Comparison of ENCODE assay signal across 24 cellular contexts in the genomic region with DNA sequence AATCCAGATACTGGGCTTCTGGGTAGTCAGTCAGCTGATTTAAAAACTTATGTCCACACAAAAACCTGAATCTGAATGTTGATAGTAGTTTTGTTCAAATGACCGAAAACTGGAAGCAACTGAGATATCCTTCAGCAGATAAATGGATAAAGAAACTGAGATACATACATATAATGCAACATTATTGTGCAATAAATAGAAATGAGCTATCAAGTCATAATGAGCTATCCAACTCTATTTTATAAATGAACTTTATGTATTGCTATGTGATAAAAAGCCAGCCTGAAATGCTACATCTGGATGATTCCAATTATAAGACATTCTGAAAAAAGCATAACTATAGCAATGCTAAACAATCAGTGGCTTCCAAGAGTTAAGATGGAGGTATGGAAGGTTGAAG.
DNase-seq lines count a peak whose midpoint lies in the region; ATAC-seq, FAIRE-seq and TF ChIP-seq lines count a peak whose summit lies in the region.
"Had no signal": no experiment of that assay in that cellular context is flagged by ENCODE, and none has a peak within 500 bp of the region (broad histone marks: within the 10 kb centered on the region; RNA-seq: fewer than 3 reads in every experiment).

No MANE protein-coding gene starts in this region.

- DNase-seq in HepG2 (ENCODE audit: low spot score), result no peak
- no peak for DNase-seq in right lobe of liver
- DNase-seq in K562 (ENCODE audit: extremely low read depth in 1 of 4, low spot score in 3 of 4), result no peak
- DNase-seq in central memory CD4-positive, alpha-beta T cell, result no peak
- no peak for DNase-seq in AML-193 (lab: John Stamatoyannopoulos, UW)
- DNase-seq: BE2C; C1 segment of cervical spinal cord; CD4-positive, alpha-beta memory T cell; CD4-positive, CD25-positive, alpha-beta regulatory T cell; CD8-positive, alpha-beta memory T cell; COR-L47; DMS 273 treated with DMSO at 0.1 percent for 48 hours; DMS153; DMS53; DMS79; DND-41; EL; GDM1 had no signal

- no peaks in the 10 kb centered on the region for H3K27me3 ChIP-seq in HepG2 (ENCODE audit: control insufficient read depth in 1 of 2, insufficient read depth in 2 of 2, low read length in 2 of 2)
- H3K27me3 ChIP-seq in right lobe of liver, result no peaks in the 10 kb centered on the region
- H3K27me3 ChIP-seq in K562 (ENCODE audit: control insufficient read depth in 2 of 2, insufficient read depth in 2 of 2, low read length in 2 of 2), result no peaks in the 10 kb centered on the region
- H3K27me3 ChIP-seq: BE2C, BLaER1 had no signal

- TF ChIP-seq EP300 in HepG2 (IDR thresholded peaks at IDR 0.05; ENCODE audit: low read depth in 2 of 2, low read length in 2 of 2) (no peak), HepG2 (CRISPR knock-in tag; IDR thresholded peaks at IDR 0.05; ENCODE audit: borderline replicate concordance) (no peak), K562 (IDR thresholded peaks at IDR 0.05; ENCODE audit: low read length) (no peak)

- H3K4me2 ChIP-seq in HepG2 (ENCODE audit: low read depth, low read length) (no peak overlapping the region), K562 (ENCODE audit: insufficient read depth, low read length) (no peak overlapping the region)
- H3K4me2 ChIP-seq: A549, BLaER1 had no signal

- POLR2A ChIA-PET in HepG2 (lab: Yijun Ruan, JAX), result no interaction called here
- POLR2A ChIA-PET in K562 (lab: Yijun Ruan, JAX), result no interaction called here

- intact Hi-C loops in HepG2 (cut with micrococcal nuclease; ENCODE audit: unreplicated experiment) (no loop called here), right lobe of liver (cut with DNase I) (no loop called here), K562 (cut with micrococcal nuclease) (no loop called here)

- CTCF ChIA-PET in HepG2 (lab: Yijun Ruan, JAX; ENCODE audit: low intra/inter-chr PET ratio, low total read pairs) (no interaction called here), K562 (lab: Yijun Ruan, JAX; ENCODE audit: low intra/inter-chr PET ratio) (no interaction called here)

- in situ Hi-C loops in HepG2 (cut with HindIII; ENCODE audit: extremely low pct_ligation_motif_present, low pct_unique_long_range_greater_than_20kb), result no loop called here
- in situ Hi-C loops in K562 (cut with MboI), result no loop called here

- FAIRE-seq in HepG2 (lab: Jason Lieb, UNC) (no peak), K562 (lab: Jason Lieb, UNC) (no peak)
- FAIRE-seq: A549, GM12878, GM12892, GM18507 had no signal

- no TSS peak for BruUV-seq in HepG2 (replicated peaks; lab: Mats Ljungman, UMichigan)
- BruUV-seq in K562 (replicated peaks; lab: Mats Ljungman, UMichigan), result no TSS peak

- H3K9ac ChIP-seq in HepG2 (ENCODE audit: insufficient read depth, low read depth, low read length) (no peak overlapping the region), K562 (ENCODE audit: insufficient read depth in 1 of 2, low read depth in 2 of 2, low read length in 2 of 2) (no peak overlapping the region)
- H3K9ac ChIP-seq: BLaER1 had no signal

- H3K9me3 ChIP-seq in HepG2 (ENCODE audit: low read length) (no peaks in the 10 kb centered on the region), right lobe of liver (no peaks in the 10 kb centered on the region), K562 (replicated peaks; ENCODE audit: control insufficient read depth, insufficient read depth, low read depth, low read length) (no peaks in the 10 kb centered on the region)
- H3K9me3 ChIP-seq: A549, BE2C had no signal

- TF ChIP-seq POLR2A in HepG2 (IDR thresholded peaks at IDR 0.05; ENCODE audit: insufficient read depth in 1 of 2, low read depth in 2 of 2, low read length in 2 of 2), result no peak
- TF ChIP-seq POLR2A in right lobe of liver (IDR thresholded peaks at IDR 0.05), result no peak
- no peak for TF ChIP-seq POLR2A in K562 (conservative IDR thresholded peaks at IDR 0.05)

- H2AFZ ChIP-seq in HepG2 (ENCODE audit: low read length), result no peak overlapping the region
- H2AFZ ChIP-seq in K562 (ENCODE audit: low read depth, low read length), result no peak overlapping the region

- ATAC-seq in HepG2, result no peak
- no peak for ATAC-seq in right lobe of liver
- no peak for ATAC-seq in K562
- ATAC-seq: A549, GM12878 had no signal

- H3K4me3 ChIP-seq in HepG2 (replicated peaks in 1 of 3; ENCODE audit: insufficient read depth in 1 of 3, low read depth in 2 of 3, low read length in 3 of 3) (no peak overlapping the region), right lobe of liver (no peak overlapping the region), K562 (no peak overlapping the region)
- H3K4me3 ChIP-seq: A549, BLaER1, GM12878 had no signal

- H3K4me1 ChIP-seq in HepG2 (ENCODE audit: insufficient read depth, low read length), result no peaks in the 10 kb centered on the region
- H3K4me1 ChIP-seq in right lobe of liver, result no peaks in the 10 kb centered on the region
- H3K4me1 ChIP-seq in K562 (replicated peaks in 1 of 2; ENCODE audit: control insufficient read depth in 2 of 2, insufficient read depth in 2 of 2, low read length in 2 of 2), result no peaks in the 10 kb centered on the region
- H3K4me1 ChIP-seq: A549, BE2C, BLaER1 had no signal

- no peaks in the 10 kb centered on the region for H3K9me1 ChIP-seq in K562 (ENCODE audit: control insufficient read depth, insufficient read depth, low read length)

- no peaks in the 10 kb centered on the region for H3K36me3 ChIP-seq in HepG2 (replicated peaks in 1 of 2; ENCODE audit: control insufficient read depth in 1 of 2, insufficient read depth in 2 of 2, low read length in 2 of 2)
- H3K36me3 ChIP-seq in right lobe of liver, result no peaks in the 10 kb centered on the region
- H3K36me3 ChIP-seq in K562 (ENCODE audit: control insufficient read depth, insufficient read depth, low read length), result no peaks in the 10 kb centered on the region
- H3K36me3 ChIP-seq: BE2C, BLaER1 had no signal

- H3K27ac ChIP-seq in HepG2 (ENCODE audit: extremely low read length, insufficient read depth, low read length), result no peak overlapping the region
- H3K27ac ChIP-seq in right lobe of liver, result no peak overlapping the region
- no peak overlapping the region for H3K27ac ChIP-seq in K562 (ENCODE audit: extremely low read depth, low read depth, low read length)
- H3K27ac ChIP-seq: 22Rv1, A549, BLaER1 had no signal

- H3K79me2 ChIP-seq in HepG2 (ENCODE audit: insufficient read depth, low read length) (no peaks in the 10 kb centered on the region), K562 (ENCODE audit: control insufficient read depth, insufficient read depth, low read length) (no peaks in the 10 kb centered on the region)

- no peak for TF ChIP-seq CTCF in HepG2 (CRISPR knock-in tag; IDR thresholded peaks at IDR 0.05)
- no peak for TF ChIP-seq CTCF in right lobe of liver (IDR thresholded peaks at IDR 0.05)
- TF ChIP-seq CTCF in K562 (IDR thresholded peaks at IDR 0.05 in 2 of 3, conservative IDR thresholded peaks at IDR 0.05 in 1 of 3; ENCODE audit: insufficient read depth in 2 of 3, low read depth in 1 of 3, low read length in 3 of 3), result no peak

- 3% methylated on average over 1 of the region's 1 CpG for WGBS in HepG2 (ENCODE audit: low lambda C conversion rate)
- 50% methylated on average over 1 of the region's 1 CpG for WGBS in right lobe of liver (ENCODE audit: insufficient coverage, low coverage, low lambda C conversion rate, missing lambda C conversion rate)
- WGBS in K562 (ENCODE audit: insufficient coverage, low coverage, missing lambda C conversion rate), result 0% methylated on average over 1 of the region's 1 CpG

- TF ChIP-seq RAD21 in HepG2 (CRISPR knock-in tag; IDR thresholded peaks at IDR 0.05), result no peak
- TF ChIP-seq RAD21 in K562 (CRISPR knock-in tag; conservative IDR thresholded peaks at IDR 0.05 in 1 of 2, IDR thresholded peaks at IDR 0.05 in 1 of 2), result no peak

- H4K20me1 ChIP-seq in HepG2 (ENCODE audit: insufficient read depth, low read length) (no peaks in the 10 kb centered on the region), K562 (replicated peaks; ENCODE audit: control insufficient read depth, insufficient read depth, low read length) (no peaks in the 10 kb centered on the region)
- H4K20me1 ChIP-seq: BLaER1 had no signal

TF ChIP-seq in HepG2, 621 proteins besides CTCF, POLR2A, EP300 and RAD21:
- peak; percentile 48; the same call in 1 of the 2 replicates for TF ChIP-seq CEBPB (IDR thresholded peaks at IDR 0.05; ENCODE audit: borderline replicate concordance, low read depth, low read length)
- TF ChIP-seq NRL (CRISPR knock-in tag; IDR thresholded peaks at IDR 0.05; ENCODE audit: borderline replicate concordance), result no peak

TF ChIP-seq in K562, 482 proteins besides CTCF, POLR2A, EP300 and RAD21:
- TF ChIP-seq SAFB2 (IDR thresholded peaks at IDR 0.05; ENCODE audit: borderline replicate concordance, low read depth, low read length, severe bottlenecking) (no peak), SMARCB1 (IDR thresholded peaks at IDR 0.05; ENCODE audit: insufficient read length, low read depth) (no peak), CEBPG (CRISPR knock-in tag; IDR thresholded peaks at IDR 0.05) (no peak), CEBPG (tag; conservative IDR thresholded peaks at IDR 0.05 in 1 of 2, IDR thresholded peaks at IDR 0.05 in 1 of 2) (peak in 1 of 2 experiments; percentile 68; a peak in 2 of 4 replicates), SAP30 (IDR thresholded peaks at IDR 0.05; ENCODE audit: borderline replicate concordance, insufficient read depth, low read depth, low read length, poor library complexity, severe bottlenecking) (no peak), CEBPB (tag; IDR thresholded peaks at IDR 0.05) (0 out of 2 replicates have a peak, but pooled peaks have one; percentile 23), SNIP1 (IDR thresholded peaks at IDR 0.05; ENCODE audit: low read depth) (no peak), HCFC1 (IDR thresholded peaks at IDR 0.05; ENCODE audit: low read depth, low read length) (no peak), POLR3A (IDR thresholded peaks at IDR 0.05; ENCODE audit: borderline replicate concordance, extremely low read depth, insufficient read depth, insufficient read length) (no peak), ZNF431 (CRISPR knock-in tag; IDR thresholded peaks at IDR 0.05) (no peak), HOXB6 (CRISPR knock-in tag; IDR thresholded peaks at IDR 0.05; ENCODE audit: borderline replicate concordance) (no peak)
TF ChIP-seq in K562: peak in this region for 2.
